ENCODE assay signal across 8 cellular contexts in genomic region chr15:42591238-42591936, GRCh38. TPM values are rescaled to one million over a fixed set of nuclear protein-coding genes. Genes with fewer than 3 reads are reported as not detected.
A peak's percentile ranks its signal among the peaks of the same experiment; 100 is the strongest.
DNase-seq lines count a peak whose midpoint lies in the region; ATAC-seq, FAIRE-seq and TF ChIP-seq lines count a peak whose summit lies in the region.

No MANE protein-coding gene starts in this region.

- no peaks in the 10 kb centered on the region for H3K79me2 ChIP-seq in GM23338 (replicated peaks; ENCODE audit: insufficient read depth)

- TF ChIP-seq POLR2A in A549 (IDR thresholded peaks at IDR 0.05; ENCODE audit: low read length), result no peak

- DNase-seq in A549 (ENCODE audit: low read depth in 1 of 2, low spot score in 1 of 2) (peak; percentile 28 to 29), GM23338 (ENCODE audit: low spot score) (peak; percentile 53), SW480 (ENCODE audit: low spot score) (peak; percentile 35), right cardiac atrium (no peak), HK-2 (ENCODE audit: unreplicated experiment) (no peak)
- DNase-seq in activated T-cell treated with anti-CD3 and anti-CD28 coated beads, Interleukin-2, amount 50 U/mL, for 72 hours, result no peak
- no peak for DNase-seq in stimulated activated CD4-positive, alpha-beta T cell treated with anti-CD3 and anti-CD28 coated beads, Interleukin-4, amount 100 ng/mL, for 1 hour

- peaks cover 2% of the 10 kb centered on the region; the same call in 1 of the 3 replicates for H3K36me3 Mint-ChIP-seq in GM23338 (ENCODE audit: low read depth)
- peaks cover 1 to 3% of the 10 kb centered on the region in 2 donors for H3K36me3 Mint-ChIP-seq in activated T-cell treated with anti-CD3 and anti-CD28 coated beads, Interleukin-2, amount 50 U/mL, for 72 hours (ENCODE audit: insufficient read depth in 2 of 2)

- CTCF ChIA-PET in A549 (lab: Yijun Ruan, JAX), result interaction anchor here (0.5 to 0.9 kb wide), 2 partner anchors 43 to 516 kb away, joined by 3 read pairs; partner anchors contain the start of genes HAUS2 and LRRC57

- H3K36me3 ChIP-seq in GM23338 (ENCODE audit: insufficient read depth), result no peaks in the 10 kb centered on the region

- no peak overlapping the region for H3K27ac Mint-ChIP-seq in GM23338
- H3K27ac Mint-ChIP-seq in activated T-cell treated with anti-CD3 and anti-CD28 coated beads, Interleukin-2, amount 50 U/mL, for 72 hours, result no peak overlapping the region

- H3F3A ChIP-seq in GM23338 (replicated peaks; ENCODE audit: low read depth), result no peaks in the 10 kb centered on the region

- no peaks in the 10 kb centered on the region for H3K9me2 ChIP-seq in GM23338 (ENCODE audit: insufficient read depth)

- no peaks in the 10 kb centered on the region for H3K9me3 ChIP-seq in A549
- H3K9me3 ChIP-seq in right cardiac atrium (ENCODE audit: control insufficient read depth, low read length), result no peaks in the 10 kb centered on the region

- no peaks in the 10 kb centered on the region for H3K27me3 Mint-ChIP-seq in GM23338 (ENCODE audit: insufficient read depth, low read depth, poor library complexity)
- H3K27me3 Mint-ChIP-seq in activated T-cell treated with anti-CD3 and anti-CD28 coated beads, Interleukin-2, amount 50 U/mL, for 72 hours (ENCODE audit: low read depth), result no peaks in the 10 kb centered on the region

- TF ChIP-seq RAD21 in A549 (conservative IDR thresholded peaks at IDR 0.05 in 1 of 2, IDR thresholded peaks at IDR 0.05 in 1 of 2), result no peak

- POLR2A ChIA-PET in A549 (lab: Yijun Ruan, JAX), result no interaction called here

- ATAC-seq in A549, result peak; percentile 54 to 77; a peak in 4 of 6 replicates
- peak; percentile 86 for ATAC-seq in GM23338
- peak; percentile 33 to 42 for ATAC-seq in right cardiac atrium
- ATAC-seq in HG03135 (IDR thresholded peaks at IDR 0.05; ENCODE audit: unreplicated experiment), result no peak
- ATAC-seq in activated T-cell treated with anti-CD3 and anti-CD28 coated beads, Interleukin-2, amount 50 U/mL, for 72 hours (replicated peaks in 1 of 2), result no peak

- no peak for TF ChIP-seq CTCF in A549 (IDR thresholded peaks at IDR 0.05)
- TF ChIP-seq CTCF in GM23338 (conservative IDR thresholded peaks at IDR 0.05; ENCODE audit: low read depth in 2 of 2), result peak; percentile 36 to 52

- no peak for TF ChIP-seq EP300 in A549 (IDR thresholded peaks at IDR 0.05)

- no peak for FAIRE-seq in A549 (lab: Jason Lieb, UNC)

- H3K27me3 ChIP-seq in GM23338 (ENCODE audit: insufficient read depth) (no peaks in the 10 kb centered on the region), right cardiac atrium (ENCODE audit: control insufficient read depth, insufficient read depth) (no peaks in the 10 kb centered on the region)

- H3K4me1 Mint-ChIP-seq in GM23338, result peaks cover 9% of the 10 kb centered on the region
- no peaks in the 10 kb centered on the region for H3K4me1 Mint-ChIP-seq in activated T-cell treated with anti-CD3 and anti-CD28 coated beads, Interleukin-2, amount 50 U/mL, for 72 hours (ENCODE audit: low read depth)

- H3K4me2 ChIP-seq in A549, result no peak overlapping the region
- H3K4me2 ChIP-seq in GM23338, result no peak overlapping the region

- 83% methylated on average over 10 of the region's 10 CpGs for WGBS in A549 (ENCODE audit: missing lambda C conversion rate)
- 72% methylated on average over 10 of the region's 10 CpGs for WGBS in right cardiac atrium

- no peaks in the 10 kb centered on the region for H4K20me1 ChIP-seq in GM23338 (replicated peaks; ENCODE audit: insufficient read depth)

- H3K4me3 Mint-ChIP-seq in GM23338, result no peak overlapping the region
- H3K4me3 Mint-ChIP-seq in activated T-cell treated with anti-CD3 and anti-CD28 coated beads, Interleukin-2, amount 50 U/mL, for 72 hours, result no peak overlapping the region

- intact Hi-C loops in right cardiac atrium (cut with DNase I), result no loop called here

- no peaks in the 10 kb centered on the region for H3K9me3 Mint-ChIP-seq in GM23338
- H3K9me3 Mint-ChIP-seq in activated T-cell treated with anti-CD3 and anti-CD28 coated beads, Interleukin-2, amount 50 U/mL, for 72 hours, result no peaks in the 10 kb centered on the region

- H3K27ac ChIP-seq in A549, result no peak overlapping the region
- H3K27ac ChIP-seq in GM23338 (ENCODE audit: low read depth), result no peak overlapping the region
- peak overlapping the region; percentile 26 for H3K27ac ChIP-seq in right cardiac atrium (ENCODE audit: low read length)

- H2AFZ ChIP-seq in GM23338, result no peak overlapping the region

- H3K4me1 ChIP-seq in A549 (peaks cover 5% of the 10 kb centered on the region; the same call in 2 of the 3 replicates), GM23338 (ENCODE audit: insufficient read depth) (no peaks in the 10 kb centered on the region; the same call in 1 of the 2 replicates), right cardiac atrium (ENCODE audit: control insufficient read depth, insufficient read depth, low read length) (no peaks in the 10 kb centered on the region)

- H3K4me3 ChIP-seq in A549, result no peak overlapping the region
- H3K4me3 ChIP-seq in GM23338, result no peak overlapping the region
- H3K4me3 ChIP-seq in right cardiac atrium (ENCODE audit: low read length), result no peak overlapping the region

TF ChIP-seq in A549, 52 proteins besides CTCF, POLR2A, EP300 and RAD21 (continues in another document):
- no peak for TF ChIP-seq GATA3 (IDR thresholded peaks at IDR 0.05; ENCODE audit: borderline replicate concordance)
- no peak for TF ChIP-seq SREBF2 (IDR thresholded peaks at IDR 0.05)
- no peak for TF ChIP-seq SMC3 (IDR thresholded peaks at IDR 0.05)
- no peak for TF ChIP-seq RNF2 (IDR thresholded peaks at IDR 0.05; ENCODE audit: borderline replicate concordance, low read depth)
- TF ChIP-seq HOXB5 (CRISPR knock-in tag; IDR thresholded peaks at IDR 0.05), result no peak
- TF ChIP-seq FOSB (CRISPR knock-in tag; IDR thresholded peaks at IDR 0.05), result no peak
- no peak for TF ChIP-seq MAFK (IDR thresholded peaks at IDR 0.05; ENCODE audit: partially characterized antibody)
- TF ChIP-seq RARB (CRISPR knock-in tag; IDR thresholded peaks at IDR 0.05), result no peak

TF ChIP-seq in GM23338, 12 proteins besides CTCF, POLR2A, EP300 and RAD21 (continues in another document):
- TF ChIP-seq STAT1 (IDR thresholded peaks at IDR 0.05; ENCODE audit: unreplicated experiment), result no peak
- no peak for TF ChIP-seq EZH2phosphoT487 (IDR thresholded peaks at IDR 0.05; ENCODE audit: unreplicated experiment)

RNA-seq across cellular contexts. Expression of gene STARD9, which starts 16.0 kb away (rescaled TPM):
- polyA plus RNA-seq in A549 (2011; rRNA removed) (1.2 and 2.0 TPM in 2 replicates), A549 (2017; fragmentation: RNase III; extraction: RNeasy Plus Mini Kit Qiagen cat#74134 plus additional on column Dnase treatment) (1.2 to 1.5 TPM (median 1.3 TPM) in 3 replicates), GM23338 (2016; fragmentation: Nextera tagmentation; extraction: Ambion mirVana) (1.2 and 1.8 TPM in 2 replicates), right cardiac atrium (8.6 TPM)
- polyA plus RNA-seq in A549 (2012; cell fraction: cytosol; rRNA removed), result 0.63 and 0.79 TPM in 2 replicates
- polyA plus RNA-seq in A549 (2012; cell fraction: nucleus; rRNA removed), result 3.5 and 5.8 TPM in 2 replicates
- polyA minus RNA-seq in A549 (2011; rRNA and poly(A)+ RNA removed), result 3.3 TPM in 2 replicates
- 4.7 and 6.2 TPM in 2 replicates for total RNA-seq in GM23338 (2014; rRNA removed; shearing (Covaris generic))
- total RNA-seq in right cardiac atrium, result 10 to 100 TPM in 3 of 4 donors, 1 to 10 TPM in 1; 9.9 to 12.0 (median 11.5) TPM
- total RNA-seq in activated T-cell treated with anti-CD3 and anti-CD28 coated beads, Interleukin-2, amount 50 U/mL, for 72 hours, result 1 to 10 TPM; 5.1 to 6.3 TPM

RNA-seq across cellular contexts. Expression of gene HAUS2, which starts 42.7 kb away (rescaled TPM):
- polyA plus RNA-seq in A549 (2011; rRNA removed), result 29.7 and 31.0 TPM in 2 replicates
- polyA plus RNA-seq in A549 (2012; cell fraction: cytosol; rRNA removed), result 10.3 and 10.4 TPM in 2 replicates
- polyA plus RNA-seq in A549 (2012; cell fraction: nucleus; rRNA removed), result 3.7 and 6.2 TPM in 2 replicates
- 13.3 to 16.3 TPM (median 15.7 TPM) in 3 replicates for polyA plus RNA-seq in A549 (2017; fragmentation: RNase III; extraction: RNeasy Plus Mini Kit Qiagen cat#74134 plus additional on column Dnase treatment)
- polyA minus RNA-seq in A549 (2011; rRNA and poly(A)+ RNA removed), result 6.7 and 7.1 TPM in 2 replicates
- total RNA-seq in GM23338 (2014; rRNA removed; shearing (Covaris generic)), result 30.9 and 78.6 TPM in 2 replicates
- polyA plus RNA-seq in GM23338 (2016; fragmentation: Nextera tagmentation; extraction: Ambion mirVana), result 32.7 and 39.1 TPM in 2 replicates
- 10 to 100 TPM; 10.0 to 15.2 (median 12.1) TPM for total RNA-seq in right cardiac atrium
- 12.4 TPM for polyA plus RNA-seq in right cardiac atrium
- total RNA-seq in activated T-cell treated with anti-CD3 and anti-CD28 coated beads, Interleukin-2, amount 50 U/mL, for 72 hours, result 10 to 100 TPM; 32.1 to 43.6 TPM

RNA-seq across cellular contexts. Expression of gene LRRC57, which starts 42.8 kb away (rescaled TPM):
- 12.3 and 13.1 TPM in 2 replicates for polyA plus RNA-seq in A549 (2011; rRNA removed)
- polyA plus RNA-seq in A549 (2012; cell fraction: cytosol; rRNA removed), result 5.0 TPM in 2 replicates
- polyA plus RNA-seq in A549 (2012; cell fraction: nucleus; rRNA removed), result 1.6 and 2.4 TPM in 2 replicates
- polyA plus RNA-seq in A549 (2017; fragmentation: RNase III; extraction: RNeasy Plus Mini Kit Qiagen cat#74134 plus additional on column Dnase treatment), result 7.4 to 9.7 TPM (median 9.2 TPM) in 3 replicates
- polyA minus RNA-seq in A549 (2011; rRNA and poly(A)+ RNA removed), result 4.0 and 6.0 TPM in 2 replicates
- total RNA-seq in GM23338 (2014; rRNA removed; shearing (Covaris generic)), result 9.0 and 19.5 TPM in 2 replicates
- 3.9 and 5.4 TPM in 2 replicates for polyA plus RNA-seq in GM23338 (2016; fragmentation: Nextera tagmentation; extraction: Ambion mirVana)
- 10 to 100 TPM; 11.1 to 17.2 (median 14.4) TPM for total RNA-seq in right cardiac atrium
- polyA plus RNA-seq in right cardiac atrium, result 7.3 TPM
- 10 to 100 TPM; 26.2 to 29.3 TPM for total RNA-seq in activated T-cell treated with anti-CD3 and anti-CD28 coated beads, Interleukin-2, amount 50 U/mL, for 72 hours

Comparison
In these comparisons a context has a peak if more than half of its experiments do, and no peak if none do; other contexts are left out.
1. ATAC-seq: peak in A549 (2 of 2), GM23338 (single experiment) and right cardiac atrium (2 of 2); none in HG03135 (single experiment) and activated T-cell treated with anti-CD3 and anti-CD28 coated beads, Interleukin-2, amount 50 U/mL, for 72 hours (0 of 2).
2. DNase-seq: peak in A549 (2 of 2), GM23338 (single experiment) and SW480 (single experiment); none in right cardiac atrium (0 of 3), activated T-cell treated with anti-CD3 and anti-CD28 coated beads, Interleukin-2, amount 50 U/mL, for 72 hours (0 of 2), HK-2 (single experiment) and stimulated activated CD4-positive, alpha-beta T cell treated with anti-CD3 and anti-CD28 coated beads, Interleukin-4, amount 100 ng/mL, for 1 hour (single experiment).